In the genomic region with DNA sequence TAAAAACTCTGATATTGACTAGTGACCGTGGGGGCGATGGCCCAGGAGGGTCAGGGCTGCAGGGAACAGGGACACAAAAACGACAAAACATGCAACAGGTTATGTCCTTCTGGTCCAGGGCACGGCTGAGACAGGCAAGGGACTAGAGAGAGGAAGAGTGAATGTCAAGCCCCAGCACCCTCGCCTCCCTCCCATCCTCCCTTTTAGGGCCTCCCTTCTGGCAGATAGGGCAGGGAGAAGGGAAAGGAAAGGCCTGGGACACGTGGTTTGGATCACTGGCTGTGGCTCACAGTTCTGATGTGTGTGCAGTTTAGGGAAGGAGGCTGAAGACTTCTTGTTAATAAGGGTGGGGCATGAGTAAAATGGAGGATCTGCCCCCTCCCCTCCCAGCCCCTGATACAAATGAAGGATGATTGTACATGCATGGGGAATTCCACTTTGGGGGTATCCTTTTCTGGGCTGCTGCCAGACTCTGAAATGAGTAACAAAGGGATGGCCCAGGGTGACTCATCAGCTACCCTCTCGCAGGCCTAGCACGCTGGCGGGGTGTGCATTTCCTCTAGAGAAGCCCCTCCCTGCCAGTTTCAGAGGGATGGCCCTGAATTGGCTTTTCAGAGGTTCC, we compare ENCODE assay signal across 8 cellular contexts. TPM values are rescaled to one million over a fixed set of nuclear protein-coding genes. Genes with fewer than 3 reads are reported as not detected.
A peak's percentile ranks its signal among the peaks of the same experiment; 100 is the strongest.
DNase-seq lines count a peak whose midpoint lies in the region; ATAC-seq and TF ChIP-seq lines count a peak whose summit lies in the region.

No MANE protein-coding gene starts in this region.

- H3K36me3 Mint-ChIP-seq in activated naive CD8-positive, alpha-beta T cell treated with anti-CD3 and anti-CD28 coated beads for 36 hours, result peaks cover 10% of the 10 kb centered on the region

- POLR2A ChIA-PET in AG04450 (lab: Yijun Ruan, JAX), result interaction anchor here (0.6 to 2.2 kb wide), 8 partner anchors 10 to 763 kb away, joined by 3 to 11 read pairs (median 6); no protein-coding TSS in a partner anchor

- H3F3A ChIP-seq in smooth muscle cell (ENCODE audit: low read depth), result peaks cover 42% of the 10 kb centered on the region

- no peaks in the 10 kb centered on the region for H3K9me3 ChIP-seq in AG04450 (ENCODE audit: control insufficient read depth, insufficient read depth, low read length)
- H3K9me3 ChIP-seq in right cardiac atrium (ENCODE audit: control insufficient read depth, low read length), result no peaks in the 10 kb centered on the region
- no peaks in the 10 kb centered on the region for H3K9me3 ChIP-seq in smooth muscle cell (replicated peaks; ENCODE audit: low read depth)

- no peak overlapping the region for H2AFZ ChIP-seq in smooth muscle cell (ENCODE audit: low read depth)

- no peaks in the 10 kb centered on the region for H3K27me3 Mint-ChIP-seq in activated naive CD8-positive, alpha-beta T cell treated with anti-CD3 and anti-CD28 coated beads for 36 hours

- intact Hi-C loops in right cardiac atrium (cut with DNase I), result no loop called here

- peak; percentile 97 for ATAC-seq in HG03342 (IDR thresholded peaks at IDR 0.05; ENCODE audit: unreplicated experiment)
- peak; percentile 79 for ATAC-seq in SK-N-SH treated with all-trans-retinoic acid at 6 μM for 48 hours
- peak; percentile 91 to 93 for ATAC-seq in right cardiac atrium

- peak overlapping the region; percentile 91 for H3K27ac ChIP-seq in AG04450 (ENCODE audit: low read depth, low read length)
- H3K27ac ChIP-seq in right cardiac atrium (ENCODE audit: low read length), result peak overlapping the region; percentile 55
- peak overlapping the region; percentile 97 for H3K27ac ChIP-seq in smooth muscle cell (ENCODE audit: low read depth)

- no peaks in the 10 kb centered on the region for H3K36me3 ChIP-seq in smooth muscle cell (ENCODE audit: low read depth)

- peaks cover 65% of the 10 kb centered on the region for H3K79me2 ChIP-seq in smooth muscle cell (ENCODE audit: low read depth)

- no peaks in the 10 kb centered on the region for H3K9me3 Mint-ChIP-seq in activated naive CD8-positive, alpha-beta T cell treated with anti-CD3 and anti-CD28 coated beads for 36 hours

- peak overlapping the region; percentile 89 for H3K27ac Mint-ChIP-seq in activated naive CD8-positive, alpha-beta T cell treated with anti-CD3 and anti-CD28 coated beads for 36 hours

- H3K4me2 ChIP-seq in smooth muscle cell, result peak overlapping the region; percentile 80

- WGBS in right cardiac atrium, result 21% methylated on average over 9 of the region's 9 CpGs
- WGBS in smooth muscle cell (ENCODE audit: low lambda C conversion rate), result 7% methylated on average over 9 of the region's 9 CpGs

- H3K4me1 Mint-ChIP-seq in activated naive CD8-positive, alpha-beta T cell treated with anti-CD3 and anti-CD28 coated beads for 36 hours, result peaks cover 46% of the 10 kb centered on the region

- TF ChIP-seq CTCF in AG04450 (IDR thresholded peaks at IDR 0.05; ENCODE audit: low read depth, low read length) (no peak), smooth muscle cell (IDR thresholded peaks at IDR 0.05; ENCODE audit: borderline replicate concordance, insufficient read depth, poor library complexity, severe bottlenecking) (no peak)

- peaks cover 17% of the 10 kb centered on the region for H3K4me1 ChIP-seq in right cardiac atrium (ENCODE audit: control insufficient read depth, insufficient read depth, low read length)
- H3K4me1 ChIP-seq in smooth muscle cell (ENCODE audit: low read depth), result peaks cover 26% of the 10 kb centered on the region

- peak; percentile 90 for DNase-seq in AG04450 (ENCODE audit: low read depth, low spot score)
- DNase-seq in GM19238 (ENCODE audit: insufficient read length, low spot score), result peak; percentile 79
- peak; percentile 89 for DNase-seq in activated naive CD8-positive, alpha-beta T cell treated with anti-CD3 and anti-CD28 coated beads for 36 hours
- DNase-seq in right cardiac atrium, result peak; percentile 85 to 90 (median 87)
- peak; percentile 67 for DNase-seq in smooth muscle cell (lab: John Stamatoyannopoulos, UW; ENCODE audit: unreplicated experiment)
- DNase-seq in NCI-H748 (lab: John Stamatoyannopoulos, UW; ENCODE audit: unreplicated experiment), result no peak

- H3K4me3 ChIP-seq in AG04450 (ENCODE audit: low read depth, low read length) (peak overlapping the region; percentile 22; the same call in 1 of the 2 replicates), right cardiac atrium (ENCODE audit: low read length) (no peak overlapping the region), smooth muscle cell (no peak overlapping the region)

- peak overlapping the region; percentile 77 for H3K9ac ChIP-seq in smooth muscle cell (ENCODE audit: low read depth)

- H4K20me1 ChIP-seq in smooth muscle cell (ENCODE audit: low read depth), result peaks cover 15% of the 10 kb centered on the region

- H3K4me3 Mint-ChIP-seq in activated naive CD8-positive, alpha-beta T cell treated with anti-CD3 and anti-CD28 coated beads for 36 hours, result peak overlapping the region; percentile 62

- CTCF ChIA-PET in AG04450 (lab: Charles Lee), result interaction anchor here (0.7 kb wide), 1 partner anchor 24 kb away, joined by 3 read pairs; no protein-coding TSS in a partner anchor

- H3K27me3 ChIP-seq in AG04450 (ENCODE audit: control insufficient read depth, insufficient read depth, low read length), result no peaks in the 10 kb centered on the region
- H3K27me3 ChIP-seq in right cardiac atrium (ENCODE audit: control insufficient read depth, insufficient read depth), result no peaks in the 10 kb centered on the region
- no peaks in the 10 kb centered on the region for H3K27me3 ChIP-seq in smooth muscle cell (ENCODE audit: low read depth)

TF ChIP-seq in SK-N-SH treated with all-trans-retinoic acid at 6 μM for 48 hours, 23 proteins besides CTCF, POLR2A, EP300 and RAD21 (continues in another document):
- TF ChIP-seq ZFP30 (CRISPR knock-in tag; IDR thresholded peaks at IDR 0.05), result no peak
- TF ChIP-seq ZFP3 (CRISPR knock-in tag; IDR thresholded peaks at IDR 0.05), result peak; percentile 52; the same call in 1 of the 2 replicates
- TF ChIP-seq, protein P1, sequence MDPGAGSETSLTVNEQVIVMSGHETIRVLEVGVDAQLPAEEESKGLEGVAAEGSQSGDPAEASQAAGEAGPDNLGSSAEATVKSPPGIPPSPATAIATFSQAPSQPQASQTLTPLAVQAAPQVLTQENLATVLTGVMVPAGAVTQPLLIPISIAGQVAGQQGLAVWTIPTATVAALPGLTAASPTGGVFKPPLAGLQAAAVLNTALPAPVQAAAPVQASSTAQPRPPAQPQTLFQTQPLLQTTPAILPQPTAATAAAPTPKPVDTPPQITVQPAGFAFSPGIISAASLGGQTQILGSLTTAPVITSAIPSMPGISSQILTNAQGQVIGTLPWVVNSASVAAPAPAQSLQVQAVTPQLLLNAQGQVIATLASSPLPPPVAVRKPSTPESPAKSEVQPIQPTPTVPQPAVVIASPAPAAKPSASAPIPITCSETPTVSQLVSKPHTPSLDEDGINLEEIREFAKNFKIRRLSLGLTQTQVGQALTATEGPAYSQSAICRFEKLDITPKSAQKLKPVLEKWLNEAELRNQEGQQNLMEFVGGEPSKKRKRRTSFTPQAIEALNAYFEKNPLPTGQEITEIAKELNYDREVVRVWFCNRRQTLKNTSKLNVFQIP (CRISPR knock-in tag; IDR thresholded peaks at IDR 0.05; ENCODE audit: borderline replicate concordance, low read depth), result no peak
- TF ChIP-seq RARB (CRISPR knock-in tag; IDR thresholded peaks at IDR 0.05), result 0 out of 2 replicates have a peak, but pooled peaks have one; percentile 38
- TF ChIP-seq BACH2 (CRISPR knock-in tag; IDR thresholded peaks at IDR 0.05; ENCODE audit: borderline replicate concordance), result no peak
- TF ChIP-seq ZNF8 (CRISPR knock-in tag; IDR thresholded peaks at IDR 0.05), result no peak
- no peak for TF ChIP-seq SNAI2 (CRISPR knock-in tag; IDR thresholded peaks at IDR 0.05)
- TF ChIP-seq, protein P2, sequence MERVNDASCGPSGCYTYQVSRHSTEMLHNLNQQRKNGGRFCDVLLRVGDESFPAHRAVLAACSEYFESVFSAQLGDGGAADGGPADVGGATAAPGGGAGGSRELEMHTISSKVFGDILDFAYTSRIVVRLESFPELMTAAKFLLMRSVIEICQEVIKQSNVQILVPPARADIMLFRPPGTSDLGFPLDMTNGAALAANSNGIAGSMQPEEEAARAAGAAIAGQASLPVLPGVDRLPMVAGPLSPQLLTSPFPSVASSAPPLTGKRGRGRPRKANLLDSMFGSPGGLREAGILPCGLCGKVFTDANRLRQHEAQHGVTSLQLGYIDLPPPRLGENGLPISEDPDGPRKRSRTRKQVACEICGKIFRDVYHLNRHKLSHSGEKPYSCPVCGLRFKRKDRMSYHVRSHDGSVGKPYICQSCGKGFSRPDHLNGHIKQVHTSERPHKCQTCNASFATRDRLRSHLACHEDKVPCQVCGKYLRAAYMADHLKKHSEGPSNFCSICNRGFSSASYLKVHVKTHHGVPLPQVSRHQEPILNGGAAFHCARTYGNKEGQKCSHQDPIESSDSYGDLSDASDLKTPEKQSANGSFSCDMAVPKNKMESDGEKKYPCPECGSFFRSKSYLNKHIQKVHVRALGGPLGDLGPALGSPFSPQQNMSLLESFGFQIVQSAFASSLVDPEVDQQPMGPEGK (CRISPR knock-in tag; IDR thresholded peaks at IDR 0.05; ENCODE audit: borderline replicate concordance), result peak; percentile 96
- TF ChIP-seq GLIS3 (CRISPR knock-in tag; IDR thresholded peaks at IDR 0.05), result no peak
- TF ChIP-seq ZNF70 (CRISPR knock-in tag; IDR thresholded peaks at IDR 0.05), result no peak
- TF ChIP-seq ARNTL (CRISPR knock-in tag; IDR thresholded peaks at IDR 0.05; ENCODE audit: borderline replicate concordance, low read depth), result no peak
- TF ChIP-seq ISL1 (CRISPR knock-in tag; IDR thresholded peaks at IDR 0.05), result no peak
- TF ChIP-seq TOX (CRISPR knock-in tag; IDR thresholded peaks at IDR 0.05; ENCODE audit: borderline replicate concordance), result peak; percentile 56

RNA-seq across cellular contexts. Expression of a gene that starts 14.2 kb away (rescaled TPM):
- 417 and 433 TPM in 2 replicates for polyA plus RNA-seq in AG04450 (2011; rRNA removed)
- polyA minus RNA-seq in AG04450 (2011; rRNA and poly(A)+ RNA removed), result 355 and 396 TPM in 2 replicates
- total RNA-seq in activated naive CD8-positive, alpha-beta T cell treated with anti-CD3 and anti-CD28 coated beads for 36 hours, result 10 to 100 TPM; 23.6 to 24.3 TPM
- total RNA-seq in right cardiac atrium, result 10 to 100 TPM; 58.6 to 91.6 (median 73.2) TPM
- 52.7 TPM for polyA plus RNA-seq in right cardiac atrium
- total RNA-seq in smooth muscle cell, result 213 and 229 TPM in 2 replicates
- 182 and 210 TPM in 2 replicates for polyA plus RNA-seq in smooth muscle cell
